In the genomic region with DNA sequence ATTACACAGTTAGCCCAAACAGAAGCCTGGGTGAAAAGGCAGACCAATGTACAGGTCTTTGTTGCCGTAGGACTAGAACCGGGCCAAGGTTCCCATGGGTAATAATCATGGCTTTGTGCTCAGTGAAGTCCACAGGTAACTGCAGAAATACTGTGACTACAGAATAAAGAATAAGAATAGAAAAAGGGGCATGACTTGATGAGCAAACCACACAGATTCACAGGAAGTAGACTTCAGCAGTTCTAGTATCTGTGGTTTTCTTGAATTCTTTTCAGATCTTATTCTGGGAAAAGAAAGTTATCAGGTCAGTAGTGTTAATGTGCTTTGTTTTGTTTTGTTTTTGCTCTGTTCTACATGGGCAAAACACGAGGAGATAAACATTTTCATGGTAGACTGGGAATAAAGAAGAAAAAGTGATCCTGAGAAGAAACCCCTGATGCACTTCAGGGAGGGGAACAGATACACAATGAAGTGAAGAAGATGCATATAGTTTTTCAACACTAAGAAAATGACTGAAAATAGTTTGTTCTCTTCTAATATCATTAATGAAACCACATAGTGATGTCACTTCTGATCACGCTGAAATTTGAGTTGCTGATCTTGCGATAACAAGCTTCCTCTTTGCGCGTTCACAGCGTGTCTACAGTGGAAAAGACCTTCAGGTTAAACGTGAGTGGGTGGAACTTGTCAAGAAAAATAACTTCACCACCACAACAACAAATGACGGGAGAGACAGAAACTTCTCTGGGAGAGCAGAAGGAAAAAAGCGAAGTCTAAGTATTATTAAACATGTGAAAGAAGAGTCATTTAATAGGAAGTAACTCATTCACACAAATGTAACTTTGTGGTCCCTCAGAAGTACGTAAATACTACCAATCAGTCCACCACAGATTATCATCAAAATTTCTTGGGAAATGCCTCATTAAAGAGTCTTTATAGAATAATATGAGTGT, we compare ENCODE assay signal across 8 cellular contexts.
DNase-seq lines count a peak whose midpoint lies in the region; ATAC-seq, FAIRE-seq and TF ChIP-seq lines count a peak whose summit lies in the region.

No MANE protein-coding gene starts in this region.

- peaks cover 45% of the 10 kb centered on the region for H3K27me3 ChIP-seq in OCI-LY3 (ENCODE audit: low read depth, low read length)
- no peaks in the 10 kb centered on the region for H3K27me3 ChIP-seq in H7 (ENCODE audit: control insufficient read depth, insufficient read depth, low read length)

- peak overlapping the region; percentile 92 for H3K27ac Mint-ChIP-seq in activated naive CD8-positive, alpha-beta T cell treated with anti-CD3 and anti-CD28 coated beads for 36 hours

- no peak for TF ChIP-seq POLR2A in GM12892 (IDR thresholded peaks at IDR 0.05; ENCODE audit: low read depth, low read length)

- H3K9me3 Mint-ChIP-seq in activated naive CD8-positive, alpha-beta T cell treated with anti-CD3 and anti-CD28 coated beads for 36 hours: peaks cover 2% of the 10 kb centered on the region

- H3K36me3 ChIP-seq in OCI-LY3 (replicated peaks; ENCODE audit: low read depth, low read length) (no peaks in the 10 kb centered on the region), H7 (replicated peaks; ENCODE audit: control insufficient read depth, insufficient read depth, low read length) (no peaks in the 10 kb centered on the region)

- H3K9me3 ChIP-seq in OCI-LY3 (ENCODE audit: insufficient read depth, low read length): no peaks in the 10 kb centered on the region

- DNase-seq in GM12892 (ENCODE audit: insufficient read length) (no peak), H7 (no peak), COLO829 (ENCODE audit: low spot score) (no peak), UCSD-AML1 (lab: John Stamatoyannopoulos, UW; ENCODE audit: unreplicated experiment) (no peak)
- peak; percentile 53 for DNase-seq in activated naive CD8-positive, alpha-beta T cell treated with anti-CD3 and anti-CD28 coated beads for 36 hours
- DNase-seq in stimulated activated CD8-positive, alpha-beta memory T cell treated with anti-CD3 and anti-CD28 coated beads, Interleukin-4, amount 100 ng/mL, for 24 hours (ENCODE audit: low read depth): peak; percentile 28

- H3K4me1 ChIP-seq in OCI-LY3 (ENCODE audit: low read length): peaks cover 40% of the 10 kb centered on the region

- H3K36me3 Mint-ChIP-seq in activated naive CD8-positive, alpha-beta T cell treated with anti-CD3 and anti-CD28 coated beads for 36 hours: peaks cover 33% of the 10 kb centered on the region

- H3K79me2 ChIP-seq in OCI-LY3 (ENCODE audit: low read length): no peaks in the 10 kb centered on the region

- peak; percentile 88 for ATAC-seq in HG02571 (IDR thresholded peaks at IDR 0.05; ENCODE audit: unreplicated experiment)

- H2AFZ ChIP-seq in OCI-LY3 (ENCODE audit: low read depth, low read length): peak overlapping the region; percentile 44

- peaks cover 85% of the 10 kb centered on the region for H3K4me1 Mint-ChIP-seq in activated naive CD8-positive, alpha-beta T cell treated with anti-CD3 and anti-CD28 coated beads for 36 hours

- H3K4me3 Mint-ChIP-seq in activated naive CD8-positive, alpha-beta T cell treated with anti-CD3 and anti-CD28 coated beads for 36 hours: peak overlapping the region; percentile 64

- peaks cover 6% of the 10 kb centered on the region; the same call in 1 of the 2 replicates for H4K20me1 ChIP-seq in OCI-LY3 (ENCODE audit: insufficient read depth, low read length)

- peak overlapping the region; percentile 51 for H3K27ac ChIP-seq in OCI-LY3 (ENCODE audit: low read length)

- peak overlapping the region; percentile 40 for H3K9ac ChIP-seq in OCI-LY3 (ENCODE audit: low read length)

- H3K4me2 ChIP-seq in OCI-LY3 (ENCODE audit: low read length): peak overlapping the region; percentile 91

- TF ChIP-seq CTCF in OCI-LY3 (IDR thresholded peaks at IDR 0.05; ENCODE audit: low read depth, low read length): no peak

- peak; percentile 88 for FAIRE-seq in GM12892 (lab: Jason Lieb, UNC)

- no peaks in the 10 kb centered on the region for H3K27me3 Mint-ChIP-seq in activated naive CD8-positive, alpha-beta T cell treated with anti-CD3 and anti-CD28 coated beads for 36 hours

- H3K4me3 ChIP-seq in OCI-LY3 (ENCODE audit: low read length): peak overlapping the region; percentile 74
- H3K4me3 ChIP-seq in H7 (ENCODE audit: insufficient read depth, low read depth, low read length): no peak overlapping the region

Comparison
In these comparisons a context has a peak if more than half of its experiments do, and no peak if none do; other contexts are left out.
1. DNase-seq: peak in activated naive CD8-positive, alpha-beta T cell treated with anti-CD3 and anti-CD28 coated beads for 36 hours (single experiment) and stimulated activated CD8-positive, alpha-beta memory T cell treated with anti-CD3 and anti-CD28 coated beads, Interleukin-4, amount 100 ng/mL, for 24 hours (single experiment); none in GM12892 (single experiment), H7 (single experiment), COLO829 (single experiment) and UCSD-AML1 (single experiment).